ENCODE assay signal across 1 cellular context in the genomic region with DNA sequence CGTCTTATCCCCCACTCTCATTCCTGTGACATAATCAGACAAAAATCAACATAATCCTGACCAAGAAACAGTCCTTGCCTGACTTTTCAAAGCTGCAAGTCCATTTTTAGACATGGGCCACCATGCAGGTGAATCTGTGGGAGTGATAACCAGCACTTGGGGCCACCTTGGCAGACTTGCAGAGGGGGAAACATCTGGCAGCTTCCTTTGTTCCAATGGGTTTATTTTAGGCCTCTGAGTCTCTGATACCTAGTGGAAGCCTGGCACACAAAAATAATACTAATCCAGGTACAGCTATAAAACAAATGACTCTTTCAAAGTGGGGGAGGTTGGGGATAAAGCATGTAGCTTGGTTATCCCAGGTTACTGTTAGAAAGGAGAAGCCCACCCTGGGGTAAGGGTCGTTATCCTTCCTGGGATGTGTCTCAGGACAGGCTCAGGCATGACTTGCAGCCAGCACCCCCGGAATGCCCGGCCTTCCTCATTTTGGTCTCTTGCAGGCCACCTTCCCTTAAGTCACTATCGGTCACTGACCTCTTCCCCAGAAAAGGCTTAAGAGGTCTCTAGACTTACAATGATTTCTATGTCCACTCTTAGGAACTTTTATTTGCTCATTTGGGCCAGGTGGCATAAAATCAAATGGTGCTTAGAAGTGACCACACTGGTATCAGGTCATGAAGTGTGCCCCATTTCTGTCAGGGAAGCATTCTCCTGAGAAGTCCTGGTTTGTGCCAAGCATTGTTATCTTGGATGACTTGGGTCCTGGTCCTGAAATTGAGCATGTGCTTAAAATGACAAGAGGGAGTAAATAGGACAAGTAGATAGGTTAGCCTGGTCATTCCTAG.
TF ChIP-seq lines count a peak whose summit lies in the region.

No MANE protein-coding gene starts in this region.

TF ChIP-seq in IMR-90, 13 proteins besides CTCF, POLR2A, EP300 and RAD21 (continued from another document):
- TF ChIP-seq, protein P1, sequence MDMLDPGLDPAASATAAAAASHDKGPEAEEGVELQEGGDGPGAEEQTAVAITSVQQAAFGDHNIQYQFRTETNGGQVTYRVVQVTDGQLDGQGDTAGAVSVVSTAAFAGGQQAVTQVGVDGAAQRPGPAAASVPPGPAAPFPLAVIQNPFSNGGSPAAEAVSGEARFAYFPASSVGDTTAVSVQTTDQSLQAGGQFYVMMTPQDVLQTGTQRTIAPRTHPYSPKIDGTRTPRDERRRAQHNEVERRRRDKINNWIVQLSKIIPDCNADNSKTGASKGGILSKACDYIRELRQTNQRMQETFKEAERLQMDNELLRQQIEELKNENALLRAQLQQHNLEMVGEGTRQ (IDR thresholded peaks at IDR 0.05; ENCODE audit: low read depth, low read length), result no peak
- TF ChIP-seq NFE2L2 (IDR thresholded peaks at IDR 0.05; ENCODE audit: low read depth, low read length), result no peak
- TF ChIP-seq CEBPB (IDR thresholded peaks at IDR 0.05; ENCODE audit: low read depth, low read length), result no peak
- TF ChIP-seq, protein P2, sequence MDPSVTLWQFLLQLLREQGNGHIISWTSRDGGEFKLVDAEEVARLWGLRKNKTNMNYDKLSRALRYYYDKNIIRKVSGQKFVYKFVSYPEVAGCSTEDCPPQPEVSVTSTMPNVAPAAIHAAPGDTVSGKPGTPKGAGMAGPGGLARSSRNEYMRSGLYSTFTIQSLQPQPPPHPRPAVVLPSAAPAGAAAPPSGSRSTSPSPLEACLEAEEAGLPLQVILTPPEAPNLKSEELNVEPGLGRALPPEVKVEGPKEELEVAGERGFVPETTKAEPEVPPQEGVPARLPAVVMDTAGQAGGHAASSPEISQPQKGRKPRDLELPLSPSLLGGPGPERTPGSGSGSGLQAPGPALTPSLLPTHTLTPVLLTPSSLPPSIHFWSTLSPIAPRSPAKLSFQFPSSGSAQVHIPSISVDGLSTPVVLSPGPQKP (IDR thresholded peaks at IDR 0.05; ENCODE audit: borderline replicate concordance, low read depth, low read length), result no peak
- TF ChIP-seq MAFK (IDR thresholded peaks at IDR 0.05; ENCODE audit: low read depth, low read length), result no peak
- TF ChIP-seq SMC3 (IDR thresholded peaks at IDR 0.05; ENCODE audit: low read depth, low read length), result no peak
- no peak for TF ChIP-seq MXI1 (IDR thresholded peaks at IDR 0.05; ENCODE audit: borderline replicate concordance, low read depth, low read length)
